ENCODE assay signal across 25 cellular contexts in the genomic region with DNA sequence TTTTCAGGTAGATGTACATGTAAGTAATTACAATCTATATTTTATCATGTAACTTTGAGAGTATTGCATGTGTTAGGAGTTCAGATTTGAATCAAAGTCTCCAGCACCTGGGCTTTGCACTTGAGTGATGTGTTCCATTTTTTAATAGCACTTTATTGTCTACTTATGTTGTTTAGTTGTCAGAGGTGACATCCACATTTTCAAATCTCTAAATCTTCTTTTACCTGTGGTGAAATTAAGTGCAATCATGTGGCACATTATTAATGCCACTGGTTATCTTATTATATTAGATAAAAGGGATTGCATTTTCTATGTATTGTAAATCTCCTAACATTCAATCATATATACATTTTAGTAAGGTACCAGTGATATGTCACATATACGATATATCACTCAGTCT.
"Had no signal": no experiment of that assay in that cellular context is flagged by ENCODE, and none has a peak within 500 bp of the region (broad histone marks: within the 10 kb centered on the region; RNA-seq: fewer than 3 reads in every experiment).

No MANE protein-coding gene starts in this region.

- ATAC-seq: effector memory CD8-positive, alpha-beta T cell; esophagus mucosa; foreskin keratinocyte; gastrocnemius medialis; gastroesophageal sphincter; heart left ventricle; heart right ventricle had no signal

- H3K36me3 ChIP-seq: colonic mucosa, esophagus muscularis mucosa, esophagus squamous epithelium, gastrocnemius medialis, gastroesophageal sphincter, heart left ventricle, heart right ventricle had no signal

- H3K27ac Mint-ChIP-seq: dendritic cell treated with granulocyte-macrophage colony-stimulating factor and Interleukin-4, amounts not matched to agents 40 ng/mL and 50 ng/mL, for 4 days; effector memory CD8-positive, alpha-beta T cell; endodermal cell had no signal

- H3K27me3 Mint-ChIP-seq: dendritic cell treated with granulocyte-macrophage colony-stimulating factor and Interleukin-4, amounts not matched to agents 40 ng/mL and 50 ng/mL, for 4 days; effector memory CD8-positive, alpha-beta T cell had no signal

- H3K9me3 ChIP-seq: colonic mucosa, esophagus muscularis mucosa, esophagus squamous epithelium, gastrocnemius medialis, gastroesophageal sphincter, heart left ventricle, heart right ventricle had no signal

- H3K4me3 Mint-ChIP-seq: dendritic cell treated with granulocyte-macrophage colony-stimulating factor and Interleukin-4, amounts not matched to agents 40 ng/mL and 50 ng/mL, for 4 days; effector memory CD8-positive, alpha-beta T cell; endodermal cell had no signal

- DNase-seq: colonic mucosa; cortex of kidney; dermis blood vessel endothelial cell; dorsolateral prefrontal cortex; effector CD4-positive, alpha-beta T cell; effector CD8-positive, alpha-beta T cell; effector memory CD4-positive, alpha-beta T cell; effector memory CD8-positive, alpha-beta T cell; endodermal cell; erythroblast; esophagus squamous epithelium; foreskin fibroblast; foreskin keratinocyte; foreskin melanocyte; gastrocnemius medialis; glutamatergic neuron; head of caudate nucleus; heart left ventricle; heart right ventricle had no signal

- H3K27ac ChIP-seq: colonic mucosa, coronary artery, dorsolateral prefrontal cortex, epithelial cell of prostate, esophagus muscularis mucosa, esophagus squamous epithelium, foreskin keratinocyte, gastrocnemius medialis, gastroesophageal sphincter, heart left ventricle, heart right ventricle had no signal

- H3K4me3 ChIP-seq: colonic mucosa, coronary artery, dorsolateral prefrontal cortex, esophagus muscularis mucosa, esophagus squamous epithelium, gastrocnemius medialis, gastroesophageal sphincter, heart left ventricle, heart right ventricle had no signal

- H3K27me3 ChIP-seq: colonic mucosa, dorsolateral prefrontal cortex, esophagus muscularis mucosa, esophagus squamous epithelium, foreskin keratinocyte, gastrocnemius medialis, gastroesophageal sphincter, heart left ventricle, heart right ventricle had no signal
